8 cellular contexts compared by ENCODE assay signal in the genomic region with DNA sequence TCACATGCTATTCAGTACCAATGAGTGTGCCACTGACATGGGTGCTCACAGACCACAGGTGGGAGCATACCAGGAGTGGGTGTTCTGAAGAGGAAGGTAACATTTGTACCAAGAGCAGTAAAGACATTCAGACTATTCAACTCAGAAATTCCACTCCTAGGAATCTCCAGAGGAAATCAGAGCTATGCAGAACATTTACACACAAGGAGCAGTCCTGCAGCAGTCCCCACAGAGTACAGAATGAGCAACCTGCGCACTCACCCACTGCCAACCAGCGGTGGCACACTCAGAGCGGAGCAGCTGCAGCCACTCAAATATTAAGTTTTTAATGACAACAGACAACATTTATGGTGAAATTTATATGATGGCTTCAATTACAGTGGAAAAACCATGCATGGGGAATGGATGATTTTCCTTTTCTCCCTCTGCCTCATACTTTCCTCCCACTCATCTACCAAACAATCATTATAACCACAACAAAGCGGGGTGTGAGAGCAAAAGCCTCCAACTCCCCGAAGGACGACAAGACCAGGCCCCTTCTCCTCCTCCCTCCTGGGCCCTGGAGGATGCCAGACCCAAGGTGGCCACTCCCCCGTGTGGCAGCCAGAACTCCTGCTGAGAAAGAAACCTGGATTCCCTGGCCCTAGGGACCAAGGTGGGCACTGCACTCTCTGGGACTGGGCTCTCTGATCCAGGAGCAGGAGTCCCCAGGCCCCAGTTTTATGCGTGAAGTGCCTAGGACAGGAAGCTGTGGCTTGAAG. TPM values are rescaled to one million over a fixed set of nuclear protein-coding genes. Genes with fewer than 3 reads are reported as not detected.
A peak's percentile ranks its signal among the peaks of the same experiment; 100 is the strongest.
DNase-seq lines count a peak whose midpoint lies in the region; ATAC-seq and TF ChIP-seq lines count a peak whose summit lies in the region.

No MANE protein-coding gene starts in this region.

- TF ChIP-seq POLR2A in esophagus muscularis mucosa (IDR thresholded peaks at IDR 0.05; ENCODE audit: low read depth): no peak

- peaks cover 6% of the 10 kb centered on the region for H3K4me1 ChIP-seq in PC-9 (replicated peaks; ENCODE audit: insufficient read depth)
- peaks cover 54 to 90% (median 77%) of the 10 kb centered on the region in 4 donors for H3K4me1 ChIP-seq in esophagus muscularis mucosa

- H3K4me3 ChIP-seq in PC-9: no peak overlapping the region
- no peak overlapping the region for H3K4me3 ChIP-seq in esophagus muscularis mucosa

- peaks cover 96% of the 10 kb centered on the region for H3K79me2 ChIP-seq in PC-9 (ENCODE audit: low read depth)

- peak; percentile 45 for TF ChIP-seq CTCF in PC-9 (conservative IDR thresholded peaks at IDR 0.05)
- peak in 2 of 3 experiments; percentile 8 to 28 for TF ChIP-seq CTCF in esophagus muscularis mucosa (IDR thresholded peaks at IDR 0.05)

- no peak overlapping the region for H3K4me2 ChIP-seq in PC-9

- no peaks in the 10 kb centered on the region for H3K9me2 ChIP-seq in PC-9 (ENCODE audit: insufficient read depth)

- no peaks in the 10 kb centered on the region for H3K27me3 ChIP-seq in PC-9 (ENCODE audit: insufficient read depth, low read depth)
- H3K27me3 ChIP-seq in esophagus muscularis mucosa: no peaks in the 10 kb centered on the region

- TF ChIP-seq EP300 in esophagus muscularis mucosa (IDR thresholded peaks at IDR 0.05): no peak

- intact Hi-C loops in PC-9 (cut with micrococcal nuclease; ENCODE audit: unreplicated experiment) (loop anchor here (10.0 kb wide), 1 partner anchor 428 kb away; a partner anchor contains a TSS), esophagus muscularis mucosa (cut with DNase I) (no loop called here)

- H3K36me3 ChIP-seq in PC-9 (ENCODE audit: low read depth) (no peaks in the 10 kb centered on the region), esophagus muscularis mucosa (peaks cover 0 to 15% (median 7%) of the 10 kb centered on the region in 4 donors)

- ATAC-seq in GM19023 (IDR thresholded peaks at IDR 0.05; ENCODE audit: unreplicated experiment): no peak
- ATAC-seq in GM21515 (IDR thresholded peaks at IDR 0.05; ENCODE audit: unreplicated experiment): no peak
- ATAC-seq in GM21737 (IDR thresholded peaks at IDR 0.05; ENCODE audit: unreplicated experiment): no peak

- 59% methylated on average over 7 of the region's 8 CpGs for WGBS in esophagus muscularis mucosa

- POLR2A ChIA-PET in PC-9 (lab: Charles Lee; ENCODE audit: unreplicated experiment): no interaction called here

- no peaks in the 10 kb centered on the region for H3K9me3 ChIP-seq in PC-9 (ENCODE audit: insufficient read depth, low read depth)
- H3K9me3 ChIP-seq in esophagus muscularis mucosa: no peaks in the 10 kb centered on the region

- DNase-seq in NCI-H524 (lab: John Stamatoyannopoulos, UW) (peak; percentile 10 to 52), NCI-H524 treated with DMSO at 0.1 percent for 48 hours (lab: John Stamatoyannopoulos, UW) (no peak), PC-9 (no peak), esophagus muscularis mucosa (ENCODE audit: extremely low spot score) (peak; percentile 90), renal cortical epithelial cell (ENCODE audit: low read depth) (peak; percentile 32)

- no peaks in the 10 kb centered on the region; the same call in 1 of the 2 replicates for H3F3A ChIP-seq in PC-9 (ENCODE audit: insufficient read depth, low read depth)

- peaks cover 93% of the 10 kb centered on the region for H4K20me1 ChIP-seq in PC-9 (ENCODE audit: insufficient read depth)

- H3K27ac ChIP-seq in PC-9 (no peak overlapping the region), esophagus muscularis mucosa (replicated peaks in 1 of 4) (no peak overlapping the region)

- no peak overlapping the region for H2AFZ ChIP-seq in PC-9

- CTCF ChIA-PET in PC-9 (lab: Charles Lee): no interaction called here

- no TSS peak for BruUV-seq in PC-9 (replicated peaks; lab: Mats Ljungman, UMichigan)

RNA-seq across cellular contexts. Expression of a gene that starts 5.4 kb away (rescaled TPM):
- total RNA-seq in PC-9 (2021) (20.2 and 26.2 TPM in 2 replicates), esophagus muscularis mucosa (10 to 100 TPM; 17.4 to 62.2 (median 38.5) TPM), renal cortical epithelial cell (9.2 and 32.4 TPM in 2 replicates)

Comparison
In these comparisons a context has a peak if more than half of its experiments do, and no peak if none do; other contexts are left out.
1. DNase-seq: peak in NCI-H524 (2 of 2), esophagus muscularis mucosa (single experiment) and renal cortical epithelial cell (single experiment); none in NCI-H524 treated with DMSO at 0.1 percent for 48 hours (single experiment) and PC-9 (0 of 2).